In the genomic region with DNA sequence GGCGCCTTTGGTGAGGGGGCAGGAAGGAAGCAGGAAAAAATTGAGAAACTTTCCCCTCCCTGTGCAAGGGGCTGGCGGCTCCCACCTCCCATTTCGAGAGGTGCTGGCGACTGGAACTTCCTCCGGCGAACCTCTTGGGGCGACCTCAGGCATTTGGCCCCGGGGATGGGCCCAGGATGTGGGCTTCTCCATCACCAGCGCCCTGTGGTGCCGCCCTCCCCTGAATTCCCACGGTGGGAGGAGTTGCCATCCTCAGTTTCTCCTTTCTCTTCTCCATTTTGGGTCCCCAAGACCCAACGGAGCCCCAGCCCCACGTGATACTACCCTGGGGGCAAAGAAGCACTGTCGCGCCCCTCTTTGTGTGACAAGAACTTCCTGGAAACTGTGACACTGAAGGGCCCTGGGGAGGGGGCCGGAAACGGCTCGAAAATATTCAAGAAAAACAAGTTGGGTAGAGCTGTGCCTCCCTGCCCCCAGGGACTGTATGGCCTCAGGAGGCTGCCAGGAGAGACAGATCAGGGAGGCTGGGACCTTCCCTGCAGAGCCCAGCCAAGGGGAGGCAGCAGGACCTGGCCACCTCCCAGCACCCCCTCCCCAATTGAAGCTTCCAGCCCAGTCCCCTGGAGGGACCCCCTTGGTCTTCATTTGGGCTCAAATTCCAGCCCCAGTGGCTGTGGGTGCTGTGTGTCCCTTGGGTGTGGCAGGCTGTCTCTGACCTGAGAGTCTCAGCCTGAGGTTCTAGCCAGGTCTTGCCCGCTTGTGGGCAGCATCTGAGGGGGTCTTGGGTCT, we compare ENCODE assay signal across 8 cellular contexts. TPM values are rescaled to one million over a fixed set of nuclear protein-coding genes. Genes with fewer than 3 reads are reported as not detected.
DNase-seq lines count a peak whose midpoint lies in the region; ATAC-seq and TF ChIP-seq lines count a peak whose summit lies in the region.

No MANE protein-coding gene starts in this region.

- ATAC-seq in GM18907 (IDR thresholded peaks at IDR 0.05; ENCODE audit: unreplicated experiment) (peak; percentile 63), HG03460 (IDR thresholded peaks at IDR 0.05; ENCODE audit: unreplicated experiment) (no peak)

- DNase-seq in NB4 (ENCODE audit: low read depth), result peak; percentile 89
- peak; percentile 80 for DNase-seq in activated T-cell treated with anti-CD3 and anti-CD28 coated beads, Interleukin-2, amount 50 U/mL, for 1 hour
- no peak for DNase-seq in fibroblast of villous mesenchyme (ENCODE audit: low read depth)
- peak; percentile 86 for DNase-seq in posterior vena cava (ENCODE audit: low spot score)
- no peak for DNase-seq in GM19240 (ENCODE audit: insufficient read length, low spot score)

- TF ChIP-seq CTCF in NB4 (IDR thresholded peaks at IDR 0.05; ENCODE audit: low read depth, low read length), result peak; percentile 5
- TF ChIP-seq CTCF in fibroblast of villous mesenchyme (IDR thresholded peaks at IDR 0.05; ENCODE audit: insufficient read depth, low read depth, low read length), result no peak

- H3K27ac ChIP-seq in urinary bladder (ENCODE audit: low read depth), result peak overlapping the region; percentile 78

- no peaks in the 10 kb centered on the region for H3K36me3 ChIP-seq in urinary bladder (ENCODE audit: insufficient read depth)

- peak overlapping the region; percentile 70 for H3K4me3 ChIP-seq in NB4 (ENCODE audit: low read depth, low read length)
- H3K4me3 ChIP-seq in fibroblast of villous mesenchyme (ENCODE audit: low read depth, low read length), result peak overlapping the region; percentile 96
- peak overlapping the region; percentile 91 for H3K4me3 ChIP-seq in urinary bladder (ENCODE audit: low read depth, low read length)

- H3K4me1 ChIP-seq in urinary bladder (ENCODE audit: insufficient read depth), result no peaks in the 10 kb centered on the region

- TF ChIP-seq POLR2A in NB4 (IDR thresholded peaks at IDR 0.05; ENCODE audit: extremely low read depth, insufficient read length), result peak; percentile 28

- intact Hi-C loops in posterior vena cava (cut with DNase I), result no loop called here

- WGBS in urinary bladder, result 10% methylated on average over 19 of the region's 19 CpGs

RNA-seq across cellular contexts. Expression of gene AP1M2, which starts 16.2 kb away (rescaled TPM):
- total RNA-seq in fibroblast of villous mesenchyme, result 6.1 and 13.4 TPM in 2 replicates
- total RNA-seq in posterior vena cava, result not detected
- 9.4 TPM for total RNA-seq in urinary bladder
- polyA plus RNA-seq in urinary bladder, result 9.3 TPM

RNA-seq across cellular contexts. Expression of gene SLC44A2, which starts 22.1 kb away (rescaled TPM):
- total RNA-seq in fibroblast of villous mesenchyme (81.8 and 88.5 TPM in 2 replicates), posterior vena cava (100 to 1,000 TPM in 1 of 2 donors, 10 to 100 TPM in 1; 72.2 to 108 TPM), urinary bladder (40.7 TPM)
- polyA plus RNA-seq in urinary bladder, result 76.5 TPM

RNA-seq across cellular contexts. Expression of gene CDKN2D, which starts 34.5 kb away (rescaled TPM):
- 6.0 and 6.1 TPM in 2 replicates for total RNA-seq in fibroblast of villous mesenchyme
- total RNA-seq in posterior vena cava, result 10 to 100 TPM in 1 of 2 donors, 1 to 10 TPM in 1; 8.1 to 15.0 TPM
- total RNA-seq in urinary bladder, result 6.2 TPM
- polyA plus RNA-seq in urinary bladder, result 24.7 TPM

RNA-seq across cellular contexts. Expression of gene KRI1, which starts 37.5 kb away (rescaled TPM):
- total RNA-seq in fibroblast of villous mesenchyme, result 4.5 and 5.6 TPM in 2 replicates
- total RNA-seq in posterior vena cava, result 10 to 100 TPM; 15.1 to 16.5 TPM
- total RNA-seq in urinary bladder, result 7.7 TPM
- polyA plus RNA-seq in urinary bladder, result 29.9 TPM

RNA-seq across cellular contexts. Expression of gene ILF3, which starts 50.9 kb away (rescaled TPM):
- total RNA-seq in fibroblast of villous mesenchyme (121 and 136 TPM in 2 replicates), posterior vena cava (100 to 1,000 TPM; 139 to 154 TPM), urinary bladder (103 TPM)
- 107 TPM for polyA plus RNA-seq in urinary bladder

Comparison
In these comparisons a context has a peak if more than half of its experiments do, and no peak if none do; other contexts are left out.
1. DNase-seq: peak in NB4 (single experiment), activated T-cell treated with anti-CD3 and anti-CD28 coated beads, Interleukin-2, amount 50 U/mL, for 1 hour (single experiment) and posterior vena cava (single experiment); none in fibroblast of villous mesenchyme (single experiment) and GM19240 (single experiment).
2. Peak in every context shown above with its lines, with median percentiles within 50 percentile points of each other: H3K4me3 ChIP-seq.